ENCODE assay signal across 20 cellular contexts in the genomic region with DNA sequence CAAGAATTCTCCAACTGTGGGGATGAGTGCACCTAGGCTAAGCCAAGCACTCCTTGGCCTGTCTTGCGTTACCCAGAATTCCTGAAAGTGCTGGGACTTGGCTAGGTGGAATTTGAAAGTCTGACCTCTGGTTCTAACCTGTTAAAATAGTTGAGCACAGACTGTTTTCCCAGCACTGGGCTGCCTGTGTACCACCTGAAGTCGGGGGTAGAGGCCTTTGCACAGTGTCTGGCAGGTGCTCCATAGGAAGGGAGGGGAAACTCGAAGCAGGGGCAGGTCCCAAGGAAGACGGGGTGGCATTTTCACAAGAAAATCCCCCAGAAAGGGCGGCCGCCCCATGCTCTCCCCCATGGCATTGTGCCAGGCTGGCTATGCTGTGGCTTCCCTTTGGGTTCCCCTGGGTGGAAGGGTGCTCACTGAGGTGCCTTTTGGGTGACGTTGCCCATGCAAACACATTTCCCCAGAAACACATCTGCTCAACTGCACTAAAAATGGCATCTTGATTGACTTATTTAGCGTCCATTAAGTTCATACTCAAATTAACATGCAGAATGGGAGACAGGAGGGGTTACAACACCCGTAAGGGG.
"Had no signal": no experiment of that assay in that cellular context is flagged by ENCODE, and none has a peak within 500 bp of the region (broad histone marks: within the 10 kb centered on the region; RNA-seq: fewer than 3 reads in every experiment).

No MANE protein-coding gene starts in this region.

- DNase-seq: activated CD4-positive, alpha-beta T cell treated with anti-CD3 and anti-CD28 coated beads for 4 hours; activated CD4-positive, alpha-beta T cell treated with anti-CD3 and anti-CD28 coated beads, Interleukin-2, amount 50 U/mL, for 4 hours; activated naive CD4-positive, alpha-beta T cell; activated T-cell treated with anti-CD3 and anti-CD28 coated beads for 4 hours; activated T-cell treated with anti-CD3 and anti-CD28 coated beads, Interleukin-2, amount 50 U/mL, for 72 hours; left ventricle myocardium inferior; naive thymus-derived CD8-positive, alpha-beta T cell; pancreas; psoas muscle; stimulated activated CD4-positive, alpha-beta T cell treated with anti-CD3 and anti-CD28 coated beads, Interleukin-2, amount 100 ng/mL, for 24 hours; stimulated activated naive CD8-positive, alpha-beta T cell treated with anti-CD3 and anti-CD28 coated beads, Interleukin-15, Interleukin-2, amounts not matched to agents 100 U/mL and 50 U/mL, for 24 hours; transverse colon had no signal

- H3K4me3 Mint-ChIP-seq: activated T-cell treated with anti-CD3 and anti-CD28 coated beads, Interleukin-2, amount 50 U/mL, for 72 hours; central memory CD8-positive, alpha-beta T cell; dendritic cell treated with granulocyte-macrophage colony-stimulating factor and Interleukin-4, amounts not matched to agents 40 ng/mL and 50 ng/mL, for 4 days; endodermal cell; naive thymus-derived CD8-positive, alpha-beta T cell; neural crest cell; T-helper 2 cell treated with Interferon-gamma antibody and Interleukin-4, amounts not matched to agents 5 μg/mL and 100 μg/mL, for 36 hours had no signal

- H3K27ac Mint-ChIP-seq: activated naive CD4-positive, alpha-beta T cell treated with anti-CD3 and anti-CD28 coated beads, Interleukin-2, amount 50 U/mL, for 72 hours; activated T-cell treated with anti-CD3 and anti-CD28 coated beads, Interleukin-2, amount 50 U/mL, for 72 hours; dendritic cell treated with granulocyte-macrophage colony-stimulating factor and Interleukin-4, amounts not matched to agents 40 ng/mL and 50 ng/mL, for 4 days; endodermal cell; T-helper 2 cell treated with Interferon-gamma antibody and Interleukin-4, amounts not matched to agents 5 μg/mL and 100 μg/mL, for 36 hours had no signal

- ATAC-seq: activated naive CD4-positive, alpha-beta T cell treated with anti-CD3 and anti-CD28 coated beads, Interleukin-2, amount 50 U/mL, for 72 hours; activated T-cell treated with anti-CD3 and anti-CD28 coated beads, Interleukin-2, amount 50 U/mL, for 72 hours; naive thymus-derived CD8-positive, alpha-beta T cell; stimulated activated naive CD8-positive, alpha-beta T cell treated with anti-CD3 and anti-CD28 coated beads, Interleukin-15, Interleukin-2, amounts not matched to agents 100 U/mL and 50 U/mL, for 24 hours had no signal

- H3K36me3 Mint-ChIP-seq: activated naive CD4-positive, alpha-beta T cell treated with anti-CD3 and anti-CD28 coated beads, Interleukin-2, amount 50 U/mL, for 72 hours; naive thymus-derived CD8-positive, alpha-beta T cell had no signal

- H3K4me1 Mint-ChIP-seq: central memory CD8-positive, alpha-beta T cell; endodermal cell; neural crest cell had no signal

- H3K9me3 Mint-ChIP-seq: activated naive CD4-positive, alpha-beta T cell treated with anti-CD3 and anti-CD28 coated beads, Interleukin-2, amount 50 U/mL, for 72 hours; activated T-cell treated with anti-CD3 and anti-CD28 coated beads, Interleukin-2, amount 50 U/mL, for 72 hours; central memory CD8-positive, alpha-beta T cell; dendritic cell treated with granulocyte-macrophage colony-stimulating factor and Interleukin-4, amounts not matched to agents 40 ng/mL and 50 ng/mL, for 4 days; endodermal cell; naive thymus-derived CD8-positive, alpha-beta T cell; neural crest cell; T-helper 2 cell treated with Interferon-gamma antibody and Interleukin-4, amounts not matched to agents 5 μg/mL and 100 μg/mL, for 36 hours had no signal

- H3K9me3 ChIP-seq: esophagus muscularis mucosa, pancreas, psoas muscle, testis, transverse colon had no signal
